ENCODE assay signal across 23 cellular contexts in the genomic region with DNA sequence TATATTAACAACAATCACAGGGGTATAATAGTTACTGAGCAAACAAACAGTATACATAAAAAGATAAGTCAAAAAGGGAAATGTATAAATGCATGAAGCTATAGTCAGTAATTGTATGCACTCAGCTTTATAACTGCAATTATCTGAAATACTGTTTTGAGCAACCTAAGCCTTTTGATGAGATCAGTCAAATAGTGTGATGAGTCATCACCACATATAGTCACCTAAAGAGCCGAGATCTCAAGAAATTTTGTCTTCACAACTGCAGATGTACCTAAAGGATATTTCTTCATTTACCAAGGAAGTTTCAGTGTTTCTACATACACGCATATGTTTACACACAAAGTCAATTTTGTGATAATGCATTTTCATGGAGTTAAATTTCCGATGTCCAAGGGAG. TPM values are rescaled to one million over a fixed set of nuclear protein-coding genes. Genes with fewer than 3 reads are reported as not detected.
DNase-seq lines count a peak whose midpoint lies in the region; ATAC-seq, FAIRE-seq and TF ChIP-seq lines count a peak whose summit lies in the region.
"Had no signal": no experiment of that assay in that cellular context is flagged by ENCODE, and none has a peak within 500 bp of the region (broad histone marks: within the 10 kb centered on the region; RNA-seq: fewer than 3 reads in every experiment).

No MANE protein-coding gene starts in this region.

- no peaks in the 10 kb centered on the region for H3K36me3 Mint-ChIP-seq in activated CD8-positive, alpha-beta T cell treated with anti-CD3 and anti-CD28 coated beads for 36 hours (ENCODE audit: low read depth)
- H3K36me3 Mint-ChIP-seq: IgD-negative memory B cell had no signal

- H3K4me3 ChIP-seq in K562: no peak overlapping the region
- H3K4me3 ChIP-seq: GM12878 had no signal

- no peaks in the 10 kb centered on the region for H3K4me1 ChIP-seq in K562 (replicated peaks in 1 of 2; ENCODE audit: control insufficient read depth in 2 of 2, insufficient read depth in 2 of 2, low read length in 2 of 2)
- H3K4me1 ChIP-seq: BE2C had no signal

- POLR2A ChIA-PET in K562 (lab: Yijun Ruan, JAX): no interaction called here
- POLR2A ChIA-PET in activated CD8-positive, alpha-beta T cell treated with anti-CD3 and anti-CD28 coated beads for 36 hours (lab: Charles Lee): no interaction called here

- peak; percentile 5 for FAIRE-seq in GM12892 (lab: Jason Lieb, UNC)
- FAIRE-seq in K562 (lab: Jason Lieb, UNC): no peak
- FAIRE-seq: G401.6, GM12878, GM18507 had no signal

- DNase-seq in NCI-H1105 treated with DMSO at 0.1 percent for 48 hours (lab: John Stamatoyannopoulos, UW) (peak; percentile 5), NCI-H1105 (lab: John Stamatoyannopoulos, UW) (no peak), GM12892 (ENCODE audit: insufficient read length) (no peak), NCI-H1930 (lab: John Stamatoyannopoulos, UW) (peak; percentile 30 to 74), K562 (ENCODE audit: extremely low read depth in 1 of 4, low spot score in 3 of 4) (no peak), NCI-H1092 (lab: John Stamatoyannopoulos, UW) (no peak)
- no peak for DNase-seq in activated CD8-positive, alpha-beta T cell treated with anti-CD3 and anti-CD28 coated beads for 36 hours
- DNase-seq: BE2C; CD4-positive, alpha-beta T cell; DMS79; HFFc6; NCI-H1436 treated with DMSO at 0.1 percent for 48 hours; NCI-H526 treated with DMSO at 0.1 percent for 48 hours had no signal

- no peaks in the 10 kb centered on the region for H3K9me3 ChIP-seq in K562 (replicated peaks; ENCODE audit: control insufficient read depth, insufficient read depth, low read depth, low read length)
- H3K9me3 ChIP-seq: BE2C had no signal

- CTCF ChIA-PET in K562 (lab: Yijun Ruan, JAX; ENCODE audit: low intra/inter-chr PET ratio): no interaction called here
- CTCF ChIA-PET in activated CD8-positive, alpha-beta T cell treated with anti-CD3 and anti-CD28 coated beads for 36 hours (lab: Charles Lee): no interaction called here

- in situ Hi-C loops in K562 (cut with MboI): no loop called here

- H3K9me3 Mint-ChIP-seq in activated CD8-positive, alpha-beta T cell treated with anti-CD3 and anti-CD28 coated beads for 36 hours: no peaks in the 10 kb centered on the region
- H3K9me3 Mint-ChIP-seq: CD4-positive, alpha-beta T cell had no signal

- H3K9me1 ChIP-seq in K562 (ENCODE audit: control insufficient read depth, insufficient read depth, low read length): no peaks in the 10 kb centered on the region

- H3K9ac ChIP-seq in K562 (ENCODE audit: insufficient read depth in 1 of 2, low read depth in 2 of 2, low read length in 2 of 2): no peak overlapping the region

- no peak overlapping the region for H3K4me3 Mint-ChIP-seq in activated CD8-positive, alpha-beta T cell treated with anti-CD3 and anti-CD28 coated beads for 36 hours
- H3K4me3 Mint-ChIP-seq: CD4-positive, alpha-beta T cell; HFFc6; IgD-negative memory B cell had no signal

- no peaks in the 10 kb centered on the region for H3K27me3 Mint-ChIP-seq in activated CD8-positive, alpha-beta T cell treated with anti-CD3 and anti-CD28 coated beads for 36 hours
- H3K27me3 Mint-ChIP-seq: IgD-negative memory B cell had no signal

- no peak overlapping the region for H2AFZ ChIP-seq in K562 (ENCODE audit: low read depth, low read length)

- H3K4me2 ChIP-seq in K562 (ENCODE audit: insufficient read depth, low read length): no peak overlapping the region

- BruUV-seq in K562 (replicated peaks; lab: Mats Ljungman, UMichigan): no TSS peak

- no peak for TF ChIP-seq RAD21 in K562 (CRISPR knock-in tag; conservative IDR thresholded peaks at IDR 0.05 in 1 of 2, IDR thresholded peaks at IDR 0.05 in 1 of 2)

- H4K20me1 ChIP-seq in K562 (replicated peaks; ENCODE audit: control insufficient read depth, insufficient read depth, low read length): no peaks in the 10 kb centered on the region

- no peaks in the 10 kb centered on the region for H3K4me1 Mint-ChIP-seq in activated CD8-positive, alpha-beta T cell treated with anti-CD3 and anti-CD28 coated beads for 36 hours (ENCODE audit: low read depth)
- H3K4me1 Mint-ChIP-seq: IgD-negative memory B cell had no signal

- no peak for TF ChIP-seq EP300 in K562 (IDR thresholded peaks at IDR 0.05; ENCODE audit: low read length)

- H3K36me3 ChIP-seq in K562 (ENCODE audit: control insufficient read depth, insufficient read depth, low read length): no peaks in the 10 kb centered on the region
- H3K36me3 ChIP-seq: BE2C had no signal

- no peaks in the 10 kb centered on the region for H3K79me2 ChIP-seq in K562 (ENCODE audit: control insufficient read depth, insufficient read depth, low read length)

- intact Hi-C loops in K562 (cut with micrococcal nuclease): no loop called here
- intact Hi-C loops in activated CD8-positive, alpha-beta T cell treated with anti-CD3 and anti-CD28 coated beads for 36 hours (cut with micrococcal nuclease): no loop called here

- no peaks in the 10 kb centered on the region for H3K27me3 ChIP-seq in K562 (ENCODE audit: control insufficient read depth in 2 of 2, insufficient read depth in 2 of 2, low read length in 2 of 2)
- H3K27me3 ChIP-seq: BE2C had no signal

- H3K27ac Mint-ChIP-seq in activated CD8-positive, alpha-beta T cell treated with anti-CD3 and anti-CD28 coated beads for 36 hours: no peak overlapping the region
- H3K27ac Mint-ChIP-seq: CD4-positive, alpha-beta T cell; HFFc6; IgD-negative memory B cell had no signal

- ATAC-seq in K562 (no peak), GM21737 (IDR thresholded peaks at IDR 0.05; ENCODE audit: unreplicated experiment) (no peak)
- ATAC-seq in activated CD8-positive, alpha-beta T cell treated with anti-CD3 and anti-CD28 coated beads for 36 hours: no peak
- ATAC-seq: GM12878, Panc1, Right ventricle myocardium inferior had no signal

- H3K27ac ChIP-seq in K562 (ENCODE audit: extremely low read depth, low read depth, low read length): no peak overlapping the region
- H3K27ac ChIP-seq: 22Rv1 had no signal

- TF ChIP-seq POLR2A in GM12892 (IDR thresholded peaks at IDR 0.05; ENCODE audit: low read depth, low read length) (no peak), K562 (conservative IDR thresholded peaks at IDR 0.05) (no peak)

- 4% methylated on average over 3 of the region's 3 CpGs for WGBS in K562 (ENCODE audit: insufficient coverage, low coverage, missing lambda C conversion rate)

- no peak for TF ChIP-seq CTCF in K562 (IDR thresholded peaks at IDR 0.05 in 2 of 3, conservative IDR thresholded peaks at IDR 0.05 in 1 of 3; ENCODE audit: insufficient read depth in 2 of 3, low read depth in 1 of 3, low read length in 3 of 3)
- no peak for TF ChIP-seq CTCF in activated CD8-positive, alpha-beta T cell treated with anti-CD3 and anti-CD28 coated beads for 36 hours (IDR thresholded peaks at IDR 0.05)

RNA-seq across cellular contexts. Expression of a gene that starts 5.4 kb away (rescaled TPM):
- not detected for polyA plus RNA-seq in GM12892 (2012; ENCODE audit: missing spikeins)
- total RNA-seq in K562 (2011; cell fraction: chromatin; rRNA removed; ENCODE audit: low replicate concordance): not detected in 2 replicates
- not detected in 2 replicates for total RNA-seq in K562 (2011; cell fraction: nucleolus; rRNA removed)
- not detected in 2 replicates for total RNA-seq in K562 (2011; cell fraction: nucleoplasm; rRNA removed)
- total RNA-seq in K562 (2014; rRNA removed) (not detected in 2 replicates), K562 (2014; rRNA removed; fragmentation: Illumina TruSeq; extraction: Trizol) (not detected in 2 replicates), K562 (2015; rRNA removed; fragmentation: Illumina TruSeq; extraction: Trizol) (not detected in 2 replicates), K562 (2021) (not detected in 2 replicates)
- polyA plus RNA-seq in K562 (2011; rRNA removed) (not detected in 2 replicates), K562 (2014; fragmentation: Illumina TruSeq; extraction: Trizol) (not detected in 2 replicates), K562 (2014; fragmentation: Nextera tagmentation; extraction: Ambion mirVana) (not detected), K562 (2014; rRNA removed) (not detected in 2 replicates)
- polyA plus RNA-seq in K562 (2011; cell fraction: cytosol; rRNA removed): not detected in 2 replicates
- not detected in 2 replicates for polyA plus RNA-seq in K562 (2011; cell fraction: nucleus; rRNA removed)
- not detected in 2 replicates for polyA plus RNA-seq in K562 (2012)
- polyA minus RNA-seq in K562 (2011; rRNA and poly(A)+ RNA removed): not detected in 2 replicates
- polyA minus RNA-seq in K562 (2011; cell fraction: cytosol; rRNA and poly(A)+ RNA removed): not detected in 2 replicates
- polyA minus RNA-seq in K562 (2011; cell fraction: nucleus; rRNA and poly(A)+ RNA removed): not detected in 2 replicates
- not detected for total RNA-seq in activated CD8-positive, alpha-beta T cell treated with anti-CD3 and anti-CD28 coated beads for 36 hours
- total RNA-seq: CD4-positive, alpha-beta T cell; GM12878; H4; HFFc6; LHCN-M2; Right ventricle myocardium inferior had no signal
- polyA plus RNA-seq: GM12878, IgD-negative memory B cell had no signal

RNA-seq across cellular contexts. Expression of a gene that starts 13.5 kb away (rescaled TPM):
- polyA plus RNA-seq in GM12892 (2012; ENCODE audit: missing spikeins): not detected
- not detected in 2 replicates for total RNA-seq in K562 (2011; cell fraction: chromatin; rRNA removed; ENCODE audit: low replicate concordance)
- total RNA-seq in K562 (2011; cell fraction: nucleolus; rRNA removed): not detected in 2 replicates
- total RNA-seq in K562 (2011; cell fraction: nucleoplasm; rRNA removed): not detected in 2 replicates
- total RNA-seq in K562 (2014; rRNA removed) (not detected in 2 replicates), K562 (2014; rRNA removed; fragmentation: Illumina TruSeq; extraction: Trizol) (not detected in 2 replicates), K562 (2015; rRNA removed; fragmentation: Illumina TruSeq; extraction: Trizol) (not detected in 2 replicates), K562 (2021) (not detected in 2 replicates)
- polyA plus RNA-seq in K562 (2011; rRNA removed) (not detected in 2 replicates), K562 (2014; fragmentation: Illumina TruSeq; extraction: Trizol) (not detected in 2 replicates), K562 (2014; fragmentation: Nextera tagmentation; extraction: Ambion mirVana) (not detected), K562 (2014; rRNA removed) (not detected in 2 replicates)
- not detected in 2 replicates for polyA plus RNA-seq in K562 (2011; cell fraction: cytosol; rRNA removed)
- polyA plus RNA-seq in K562 (2011; cell fraction: nucleus; rRNA removed): not detected in 2 replicates
- polyA plus RNA-seq in K562 (2012): not detected in 2 replicates
- not detected in 2 replicates for polyA minus RNA-seq in K562 (2011; rRNA and poly(A)+ RNA removed)
- not detected in 2 replicates for polyA minus RNA-seq in K562 (2011; cell fraction: cytosol; rRNA and poly(A)+ RNA removed)
- not detected in 2 replicates for polyA minus RNA-seq in K562 (2011; cell fraction: nucleus; rRNA and poly(A)+ RNA removed)
- total RNA-seq in activated CD8-positive, alpha-beta T cell treated with anti-CD3 and anti-CD28 coated beads for 36 hours: not detected
- total RNA-seq: CD4-positive, alpha-beta T cell; GM12878; H4; HFFc6; LHCN-M2; Right ventricle myocardium inferior had no signal
- polyA plus RNA-seq: GM12878, IgD-negative memory B cell had no signal

RNA-seq across cellular contexts. Expression of a gene that starts 33.8 kb away (rescaled TPM):
- polyA plus RNA-seq in GM12892 (2012; ENCODE audit: missing spikeins): not detected
- not detected in 2 replicates for total RNA-seq in K562 (2011; cell fraction: chromatin; rRNA removed; ENCODE audit: low replicate concordance)
- total RNA-seq in K562 (2011; cell fraction: nucleolus; rRNA removed): not detected in 2 replicates
- total RNA-seq in K562 (2011; cell fraction: nucleoplasm; rRNA removed): not detected in 2 replicates
- not detected in 2 replicates for total RNA-seq in K562 (2014; rRNA removed)
- not detected in 2 replicates for total RNA-seq in K562 (2014; rRNA removed; fragmentation: Illumina TruSeq; extraction: Trizol)
- not detected in 2 replicates for total RNA-seq in K562 (2015; rRNA removed; fragmentation: Illumina TruSeq; extraction: Trizol)
- total RNA-seq in K562 (2021): not detected in 2 replicates
- not detected in 2 replicates for polyA plus RNA-seq in K562 (2011; rRNA removed)
- not detected in 2 replicates for polyA plus RNA-seq in K562 (2011; cell fraction: cytosol; rRNA removed)
- not detected in 2 replicates for polyA plus RNA-seq in K562 (2011; cell fraction: nucleus; rRNA removed)
- not detected in 2 replicates for polyA plus RNA-seq in K562 (2012)
- not detected in 2 replicates for polyA plus RNA-seq in K562 (2014; fragmentation: Illumina TruSeq; extraction: Trizol)
- not detected for polyA plus RNA-seq in K562 (2014; fragmentation: Nextera tagmentation; extraction: Ambion mirVana)
- polyA plus RNA-seq in K562 (2014; rRNA removed): not detected in 2 replicates
- polyA minus RNA-seq in K562 (2011; rRNA and poly(A)+ RNA removed): not detected in 2 replicates
- not detected in 2 replicates for polyA minus RNA-seq in K562 (2011; cell fraction: cytosol; rRNA and poly(A)+ RNA removed)
- not detected in 2 replicates for polyA minus RNA-seq in K562 (2011; cell fraction: nucleus; rRNA and poly(A)+ RNA removed)
- not detected for total RNA-seq in activated CD8-positive, alpha-beta T cell treated with anti-CD3 and anti-CD28 coated beads for 36 hours
- total RNA-seq: CD4-positive, alpha-beta T cell; GM12878; H4; HFFc6; LHCN-M2; Right ventricle myocardium inferior had no signal
- polyA plus RNA-seq: GM12878, IgD-negative memory B cell had no signal

RNA-seq across cellular contexts. Expression of a gene that starts 36.7 kb away (rescaled TPM):
- polyA plus RNA-seq in GM12892 (2012; ENCODE audit: missing spikeins): not detected
- total RNA-seq in K562 (2011; cell fraction: chromatin; rRNA removed; ENCODE audit: low replicate concordance): not detected in 2 replicates
- not detected in 2 replicates for total RNA-seq in K562 (2011; cell fraction: nucleolus; rRNA removed)
- total RNA-seq in K562 (2011; cell fraction: nucleoplasm; rRNA removed): not detected in 2 replicates
- not detected in 2 replicates for total RNA-seq in K562 (2014; rRNA removed)
- total RNA-seq in K562 (2014; rRNA removed; fragmentation: Illumina TruSeq; extraction: Trizol): not detected in 2 replicates
- not detected in 2 replicates for total RNA-seq in K562 (2015; rRNA removed; fragmentation: Illumina TruSeq; extraction: Trizol)
- total RNA-seq in K562 (2021): not detected in 2 replicates
- polyA plus RNA-seq in K562 (2011; rRNA removed): not detected in 2 replicates
- polyA plus RNA-seq in K562 (2011; cell fraction: cytosol; rRNA removed): not detected in 2 replicates
- not detected in 2 replicates for polyA plus RNA-seq in K562 (2011; cell fraction: nucleus; rRNA removed)
- polyA plus RNA-seq in K562 (2012): not detected in 2 replicates
- polyA plus RNA-seq in K562 (2014; fragmentation: Illumina TruSeq; extraction: Trizol): not detected in 2 replicates
- polyA plus RNA-seq in K562 (2014; fragmentation: Nextera tagmentation; extraction: Ambion mirVana): not detected
- polyA plus RNA-seq in K562 (2014; rRNA removed): not detected in 2 replicates
- not detected in 2 replicates for polyA minus RNA-seq in K562 (2011; rRNA and poly(A)+ RNA removed)
- polyA minus RNA-seq in K562 (2011; cell fraction: cytosol; rRNA and poly(A)+ RNA removed): not detected in 2 replicates
- not detected in 2 replicates for polyA minus RNA-seq in K562 (2011; cell fraction: nucleus; rRNA and poly(A)+ RNA removed)
- total RNA-seq in activated CD8-positive, alpha-beta T cell treated with anti-CD3 and anti-CD28 coated beads for 36 hours: not detected
- total RNA-seq: CD4-positive, alpha-beta T cell; GM12878; H4; HFFc6; LHCN-M2; Right ventricle myocardium inferior had no signal
- polyA plus RNA-seq: GM12878, IgD-negative memory B cell had no signal

RNA-seq across cellular contexts. Expression of a gene that starts 41.7 kb away (rescaled TPM):
- polyA plus RNA-seq in GM12892 (2012; ENCODE audit: missing spikeins): not detected
- total RNA-seq in K562 (2011; cell fraction: chromatin; rRNA removed; ENCODE audit: low replicate concordance): not detected in 2 replicates
- not detected in 2 replicates for total RNA-seq in K562 (2011; cell fraction: nucleolus; rRNA removed)
- not detected in 2 replicates for total RNA-seq in K562 (2011; cell fraction: nucleoplasm; rRNA removed)
- total RNA-seq in K562 (2014; rRNA removed): not detected in 2 replicates
- not detected in 2 replicates for total RNA-seq in K562 (2014; rRNA removed; fragmentation: Illumina TruSeq; extraction: Trizol)
- total RNA-seq in K562 (2015; rRNA removed; fragmentation: Illumina TruSeq; extraction: Trizol): not detected in 2 replicates
- total RNA-seq in K562 (2021): not detected in 2 replicates
- polyA plus RNA-seq in K562 (2011; rRNA removed): not detected in 2 replicates
- not detected in 2 replicates for polyA plus RNA-seq in K562 (2011; cell fraction: cytosol; rRNA removed)
- polyA plus RNA-seq in K562 (2011; cell fraction: nucleus; rRNA removed): not detected in 2 replicates
- not detected in 2 replicates for polyA plus RNA-seq in K562 (2012)
- not detected in 2 replicates for polyA plus RNA-seq in K562 (2014; fragmentation: Illumina TruSeq; extraction: Trizol)
- polyA plus RNA-seq in K562 (2014; fragmentation: Nextera tagmentation; extraction: Ambion mirVana): not detected
- not detected in 2 replicates for polyA plus RNA-seq in K562 (2014; rRNA removed)
- polyA minus RNA-seq in K562 (2011; rRNA and poly(A)+ RNA removed): not detected in 2 replicates
- not detected in 2 replicates for polyA minus RNA-seq in K562 (2011; cell fraction: cytosol; rRNA and poly(A)+ RNA removed)
- polyA minus RNA-seq in K562 (2011; cell fraction: nucleus; rRNA and poly(A)+ RNA removed): not detected in 2 replicates
- total RNA-seq in activated CD8-positive, alpha-beta T cell treated with anti-CD3 and anti-CD28 coated beads for 36 hours: not detected
- total RNA-seq: CD4-positive, alpha-beta T cell; GM12878; H4; HFFc6; LHCN-M2; Right ventricle myocardium inferior had no signal
- polyA plus RNA-seq: GM12878, IgD-negative memory B cell had no signal

Comparison
In these comparisons a context has a peak if more than half of its experiments do, and no peak if none do; other contexts are left out.
1. DNase-seq: peak in NCI-H1105 treated with DMSO at 0.1 percent for 48 hours (single experiment) and NCI-H1930 (2 of 2); none in NCI-H1105 (single experiment), GM12892 (single experiment), K562 (0 of 4), NCI-H1092 (single experiment) and activated CD8-positive, alpha-beta T cell treated with anti-CD3 and anti-CD28 coated beads for 36 hours (single experiment).